ENCODE assay signal across 13 cellular contexts in genomic region chr10:126240483-126240882, GRCh38.
DNase-seq lines count a peak whose midpoint lies in the region; ATAC-seq, FAIRE-seq and TF ChIP-seq lines count a peak whose summit lies in the region.
"Had no signal": no experiment of that assay in that cellular context is flagged by ENCODE, and none has a peak within 500 bp of the region (broad histone marks: within the 10 kb centered on the region; RNA-seq: fewer than 3 reads in every experiment).

No MANE protein-coding gene starts in this region.

- H3K4me3 Mint-ChIP-seq in Calu3 (ENCODE audit: low read depth, unreplicated experiment): no peak overlapping the region
- H3K4me3 Mint-ChIP-seq: activated T-helper 17 cell treated with anti-CD3 and anti-CD28 coated beads, Interleukin-2, amount 50 U/mL, for 72 hours; CD4-positive, alpha-beta T cell had no signal

- no peak overlapping the region for H2AK9ac ChIP-seq in IMR-90 (replicated peaks; ENCODE audit: low read depth, low read length, poor library complexity)

- no peak overlapping the region for H3K23ac ChIP-seq in IMR-90 (ENCODE audit: low read depth, low read length)

- 0 out of 2 replicates have a peak overlapping the region, but pooled peaks have one; percentile 17 for H2BK20ac ChIP-seq in IMR-90 (ENCODE audit: low read depth, low read length)

- FAIRE-seq in GM19239 (lab: Jason Lieb, UNC): no peak
- FAIRE-seq: bronchial epithelial cell, K562 had no signal

- H3K9me3 Mint-ChIP-seq in Calu3 (ENCODE audit: low read depth, unreplicated experiment): no peaks in the 10 kb centered on the region
- H3K9me3 Mint-ChIP-seq: CD4-positive, alpha-beta T cell had no signal

- WGBS in IMR-90 (ENCODE audit: extremely low coverage in 2 of 2, insufficient read length in 1 of 2), 2 experiments: no CpG with 5 or more reads among the region's 8 CpGs

- H3K79me1 ChIP-seq in IMR-90 (ENCODE audit: low read depth in 1 of 2, low read length in 2 of 2): no peaks in the 10 kb centered on the region; a peak in 1 of 4 replicates

- no peak overlapping the region for H3K9ac ChIP-seq in IMR-90 (ENCODE audit: low read depth, low read length)

- H3K4me3 ChIP-seq in IMR-90 (ENCODE audit: insufficient read depth, low read depth, low read length) (no peak overlapping the region), SJCRH30 (no peak overlapping the region), right atrium auricular region (no peak overlapping the region)
- H3K4me3 ChIP-seq: K562 had no signal

- peaks cover 16% of the 10 kb centered on the region; the same call in 1 of the 2 replicates for H3K9me1 ChIP-seq in IMR-90 (ENCODE audit: insufficient read depth, low read length)

- no TSS peak for BruUV-seq in IMR-90 (replicated peaks; lab: Mats Ljungman, UMichigan)
- BruUV-seq in Calu3 (replicated peaks; lab: Mats Ljungman, UMichigan): no TSS peak

- POLR2A ChIA-PET in IMR-90 (lab: Charles Lee; ENCODE audit: unreplicated experiment): no interaction called here

- peaks cover 29% of the 10 kb centered on the region for H3K27me3 Mint-ChIP-seq in Calu3 (ENCODE audit: unreplicated experiment)
- H3K27me3 Mint-ChIP-seq: activated T-helper 17 cell treated with anti-CD3 and anti-CD28 coated beads, Interleukin-2, amount 50 U/mL, for 72 hours had no signal

- H4K91ac ChIP-seq in IMR-90 (ENCODE audit: insufficient read depth, low read depth, low read length): no peak overlapping the region

- DNase-seq in IMR-90 (no peak), SJCRH30 (peak; percentile 27 to 56), right atrium auricular region (ENCODE audit: low spot score) (peak; percentile 50), sciatic nerve (ENCODE audit: low spot score) (no peak), GM19239 (ENCODE audit: insufficient read length, low spot score) (no peak), Calu3 (no peak)
- no peak for DNase-seq in stimulated activated CD4-positive, alpha-beta T cell treated with anti-CD3 and anti-CD28 coated beads, Interleukin-15, amount 100 ng/mL, for 24 hours
- DNase-seq: CD4-positive, alpha-beta T cell; OCI-M1 had no signal

- no peak for TF ChIP-seq POLR2A in IMR-90 (IDR thresholded peaks at IDR 0.05; ENCODE audit: low read depth, low read length)

- intact Hi-C loops in IMR-90 (cut with micrococcal nuclease) (loop anchor here (10.0 kb wide), 1 partner anchor 106 kb away; no protein-coding TSS in a partner anchor), sciatic nerve (cut with DNase I) (no loop called here), Calu3 (cut with micrococcal nuclease; ENCODE audit: unreplicated experiment) (no loop called here)

- H3K36me3 ChIP-seq in IMR-90 (ENCODE audit: control insufficient read depth, insufficient read depth, low read length) (no peaks in the 10 kb centered on the region), SJCRH30 (no peaks in the 10 kb centered on the region), right atrium auricular region (no peaks in the 10 kb centered on the region)

- H3K27me3 ChIP-seq in IMR-90 (ENCODE audit: control insufficient read depth, insufficient read depth, low read length): no peaks in the 10 kb centered on the region
- H3K27me3 ChIP-seq in SJCRH30: no peaks in the 10 kb centered on the region
- no peaks in the 10 kb centered on the region for H3K27me3 ChIP-seq in right atrium auricular region

- peaks cover 13% of the 10 kb centered on the region for H3K4me1 ChIP-seq in IMR-90 (ENCODE audit: control insufficient read depth, insufficient read depth, low read length)
- peaks cover 17% of the 10 kb centered on the region for H3K4me1 ChIP-seq in SJCRH30
- H3K4me1 ChIP-seq in right atrium auricular region: peaks cover 0 to 10% of the 10 kb centered on the region in 2 donors

- H3K9me3 ChIP-seq in IMR-90 (ENCODE audit: control insufficient read depth, insufficient read depth, low read length) (no peaks in the 10 kb centered on the region), SJCRH30 (replicated peaks) (0 out of 2 replicates have a peak, but pooled peaks cover 3% of the 10 kb centered on the region), right atrium auricular region (no peaks in the 10 kb centered on the region)

- H3K27ac ChIP-seq in IMR-90 (ENCODE audit: insufficient read depth, low read length) (no peak overlapping the region), SJCRH30 (peak overlapping the region; percentile 6; the same call in 1 of the 2 replicates), right atrium auricular region (no peak overlapping the region)

- H3K14ac ChIP-seq in IMR-90 (replicated peaks; ENCODE audit: low read depth, low read length): no peak overlapping the region

- H3K27ac Mint-ChIP-seq in Calu3 (ENCODE audit: unreplicated experiment): no peak overlapping the region
- H3K27ac Mint-ChIP-seq: activated T-helper 17 cell treated with anti-CD3 and anti-CD28 coated beads, Interleukin-2, amount 50 U/mL, for 72 hours; CD4-positive, alpha-beta T cell had no signal

- dilution Hi-C loops in IMR-90 (cut with HindIII; ENCODE audit: low sequenced_read_pairs, unreplicated experiment): no loop called here

- H3K36me3 Mint-ChIP-seq in Calu3 (ENCODE audit: insufficient read depth, unreplicated experiment): no peaks in the 10 kb centered on the region

- no peak overlapping the region for H3K18ac ChIP-seq in IMR-90 (ENCODE audit: low read depth, low read length)

- H2BK120ac ChIP-seq in IMR-90 (ENCODE audit: low read depth, low read length): no peak overlapping the region

- no peak overlapping the region for H4K8ac ChIP-seq in IMR-90 (ENCODE audit: low read depth in 2 of 2, low read length in 2 of 2)

- H3K4me1 Mint-ChIP-seq in Calu3 (ENCODE audit: low read depth, unreplicated experiment): no peaks in the 10 kb centered on the region
- H3K4me1 Mint-ChIP-seq: activated T-helper 17 cell treated with anti-CD3 and anti-CD28 coated beads, Interleukin-2, amount 50 U/mL, for 72 hours had no signal

- no peak overlapping the region for H3K56ac ChIP-seq in IMR-90 (ENCODE audit: extremely low read depth, insufficient read depth, low read length)

- H2AK5ac ChIP-seq in IMR-90 (ENCODE audit: low read depth, low read length): no peak overlapping the region

- CTCF ChIA-PET in IMR-90 (lab: Yijun Ruan, JAX) (no interaction called here), Calu3 (lab: Charles Lee) (no interaction called here)

- no peak overlapping the region for H2BK15ac ChIP-seq in IMR-90 (ENCODE audit: low read depth, low read length)

- no peaks in the 10 kb centered on the region for H4K20me1 ChIP-seq in IMR-90 (ENCODE audit: insufficient read depth, low read length)

- H2AFZ ChIP-seq in IMR-90 (replicated peaks; ENCODE audit: low read length, poor library complexity): no peak overlapping the region

- in situ Hi-C loops in IMR-90 (cut with MboI; ENCODE audit: low sequenced_read_pairs): no loop called here

- H4K5ac ChIP-seq in IMR-90 (ENCODE audit: low read depth, low read length): no peak overlapping the region

- no peak for TF ChIP-seq CTCF in IMR-90 (conservative IDR thresholded peaks at IDR 0.05; ENCODE audit: low read depth, low read length)
- no peak for TF ChIP-seq CTCF in right atrium auricular region (IDR thresholded peaks at IDR 0.05)
- no peak for TF ChIP-seq CTCF in Calu3 (IDR thresholded peaks at IDR 0.05; ENCODE audit: unreplicated experiment)

- 0 out of 2 replicates have a peak overlapping the region, but pooled peaks have one; percentile 24 for H3K4ac ChIP-seq in IMR-90 (ENCODE audit: low read depth, low read length)

- H2BK5ac ChIP-seq in IMR-90 (ENCODE audit: low read depth, low read length, poor library complexity, severe bottlenecking): no peak overlapping the region

- no peak for ATAC-seq in IMR-90 (ENCODE audit: low read depth)
- peak; percentile 86 for ATAC-seq in sciatic nerve
- ATAC-seq in GM18858 (IDR thresholded peaks at IDR 0.05; ENCODE audit: unreplicated experiment): no peak
- ATAC-seq: activated T-helper 17 cell treated with anti-CD3 and anti-CD28 coated beads, Interleukin-2, amount 50 U/mL, for 72 hours; K562 had no signal

- TF ChIP-seq RAD21 in IMR-90 (IDR thresholded peaks at IDR 0.05; ENCODE audit: low read length): no peak

- H3K4me2 ChIP-seq in IMR-90 (ENCODE audit: low read depth, low read length): no peak overlapping the region

TF ChIP-seq in IMR-90, 13 proteins besides CTCF, POLR2A, EP300 and RAD21:
- TF ChIP-seq MAZ (IDR thresholded peaks at IDR 0.05; ENCODE audit: borderline replicate concordance, low read depth, low read length): no peak
- TF ChIP-seq NFE2L2 (IDR thresholded peaks at IDR 0.05; ENCODE audit: low read depth, low read length): no peak
- TF ChIP-seq RFX5 (IDR thresholded peaks at IDR 0.05; ENCODE audit: low read depth, low read length): no peak
- no peak for TF ChIP-seq RCOR1 (IDR thresholded peaks at IDR 0.05; ENCODE audit: insufficient replicate concordance, low read length)

Comparison
In these comparisons a context has a peak if more than half of its experiments do, and no peak if none do; other contexts are left out.
1. DNase-seq: peak in SJCRH30 (2 of 2) and right atrium auricular region (single experiment); none in IMR-90 (single experiment), sciatic nerve (single experiment), stimulated activated CD4-positive, alpha-beta T cell treated with anti-CD3 and anti-CD28 coated beads, Interleukin-15, amount 100 ng/mL, for 24 hours (single experiment), GM19239 (single experiment) and Calu3 (single experiment).